Comparison of ENCODE assay signal across 12 cellular contexts in the genomic region with DNA sequence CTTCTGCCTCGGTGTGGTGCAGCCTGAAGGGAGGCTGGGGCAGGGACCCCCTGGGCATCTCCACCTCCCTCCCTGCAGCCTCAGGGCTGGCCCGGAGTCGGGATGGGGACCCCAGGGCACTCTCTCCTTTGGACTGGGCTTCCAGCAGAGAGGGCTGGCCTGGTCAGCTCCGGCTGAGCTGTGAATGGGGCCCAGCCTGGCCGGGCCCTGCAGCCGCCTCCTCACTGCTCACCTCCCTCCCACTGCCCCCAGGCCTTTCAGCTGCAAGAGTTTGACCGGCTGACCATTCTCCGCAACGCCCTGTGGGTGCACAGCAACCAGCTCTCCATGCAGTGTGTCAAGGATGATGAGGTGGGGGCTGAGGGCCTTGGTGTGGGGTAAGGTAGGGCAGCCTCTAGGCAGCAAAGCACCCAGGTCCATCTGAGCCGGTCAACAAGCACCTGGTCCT.
DNase-seq lines count a peak whose midpoint lies in the region; ATAC-seq and TF ChIP-seq lines count a peak whose summit lies in the region.
"Had no signal": no experiment of that assay in that cellular context is flagged by ENCODE, and none has a peak within 500 bp of the region (broad histone marks: within the 10 kb centered on the region; RNA-seq: fewer than 3 reads in every experiment).

No MANE protein-coding gene starts in this region.

- TF ChIP-seq CTCF in OCI-LY3 (IDR thresholded peaks at IDR 0.05; ENCODE audit: low read depth, low read length): no peak
- TF ChIP-seq CTCF in GM10266 (IDR thresholded peaks at IDR 0.05; ENCODE audit: control insufficient read depth, insufficient read depth, low read depth, missing control alignments): no peak

- no peak overlapping the region for H3K4me3 ChIP-seq in OCI-LY3 (ENCODE audit: low read length)
- H3K4me3 ChIP-seq: tibial nerve had no signal

- H3K4me1 Mint-ChIP-seq in stimulated activated memory B cell treated with anti-CD40 and anti-IgM and Interleukin-4, amounts not matched to agents 10 μg/mL and 1 μg/mL and 100 μg/mL, for 72 hours: peaks cover 33% of the 10 kb centered on the region

- no peak overlapping the region for H2AFZ ChIP-seq in OCI-LY3 (ENCODE audit: low read depth, low read length)

- no peaks in the 10 kb centered on the region for H3K9me3 Mint-ChIP-seq in stimulated activated memory B cell treated with anti-CD40 and anti-IgM and Interleukin-4, amounts not matched to agents 10 μg/mL and 1 μg/mL and 100 μg/mL, for 72 hours
- H3K9me3 Mint-ChIP-seq: mesothelial cell of epicardium; T-helper 2 cell treated with Interferon-gamma antibody and Interleukin-4, amounts not matched to agents 5 μg/mL and 100 μg/mL, for 36 hours had no signal

- no peaks in the 10 kb centered on the region; the same call in 1 of the 2 replicates for H4K20me1 ChIP-seq in OCI-LY3 (ENCODE audit: insufficient read depth, low read length)

- H3K27ac ChIP-seq in OCI-LY3 (ENCODE audit: low read length): 0 out of 2 replicates have a peak overlapping the region, but pooled peaks have one; percentile 17
- H3K27ac ChIP-seq: tibial nerve had no signal

- H3K4me3 Mint-ChIP-seq in stimulated activated memory B cell treated with anti-CD40 and anti-IgM and Interleukin-4, amounts not matched to agents 10 μg/mL and 1 μg/mL and 100 μg/mL, for 72 hours: no peak overlapping the region
- H3K4me3 Mint-ChIP-seq: brain; mesothelial cell of epicardium; T-helper 2 cell treated with Interferon-gamma antibody and Interleukin-4, amounts not matched to agents 5 μg/mL and 100 μg/mL, for 36 hours had no signal

- peaks cover 21% of the 10 kb centered on the region for H3K4me1 ChIP-seq in OCI-LY3 (ENCODE audit: low read length)

- no peaks in the 10 kb centered on the region for H3K27me3 ChIP-seq in OCI-LY3 (ENCODE audit: low read depth, low read length)

- no peak overlapping the region for H3K9ac ChIP-seq in OCI-LY3 (ENCODE audit: low read length)

- no peaks in the 10 kb centered on the region for H3K9me3 ChIP-seq in OCI-LY3 (ENCODE audit: insufficient read depth, low read length)
- H3K9me3 ChIP-seq: tibial nerve had no signal

- H3K79me2 ChIP-seq in OCI-LY3 (ENCODE audit: low read length): no peaks in the 10 kb centered on the region

- peak overlapping the region; percentile 80 for H3K27ac Mint-ChIP-seq in stimulated activated memory B cell treated with anti-CD40 and anti-IgM and Interleukin-4, amounts not matched to agents 10 μg/mL and 1 μg/mL and 100 μg/mL, for 72 hours
- H3K27ac Mint-ChIP-seq: mesothelial cell of epicardium; T-helper 2 cell treated with Interferon-gamma antibody and Interleukin-4, amounts not matched to agents 5 μg/mL and 100 μg/mL, for 36 hours had no signal

- H3K36me3 Mint-ChIP-seq in stimulated activated memory B cell treated with anti-CD40 and anti-IgM and Interleukin-4, amounts not matched to agents 10 μg/mL and 1 μg/mL and 100 μg/mL, for 72 hours: peaks cover 1% of the 10 kb centered on the region
- H3K36me3 Mint-ChIP-seq: brain, mesothelial cell of epicardium had no signal

- H3K36me3 ChIP-seq in OCI-LY3 (replicated peaks; ENCODE audit: low read depth, low read length): peaks cover 5% of the 10 kb centered on the region
- H3K36me3 ChIP-seq: tibial nerve had no signal

- H3K4me2 ChIP-seq in OCI-LY3 (ENCODE audit: low read length): no peak overlapping the region

- no peak for ATAC-seq in stimulated activated memory B cell treated with anti-CD40 and anti-IgM and Interleukin-4, amounts not matched to agents 10 μg/mL and 1 μg/mL and 100 μg/mL, for 72 hours
- ATAC-seq in GM18520 (IDR thresholded peaks at IDR 0.05; ENCODE audit: unreplicated experiment): no peak

- H3K27me3 Mint-ChIP-seq in stimulated activated memory B cell treated with anti-CD40 and anti-IgM and Interleukin-4, amounts not matched to agents 10 μg/mL and 1 μg/mL and 100 μg/mL, for 72 hours: no peaks in the 10 kb centered on the region

- DNase-seq in activated T-cell treated with anti-CD3 and anti-CD28 coated beads, Interleukin-2, amount 50 U/mL, for 1 hour: peak; percentile 10
- DNase-seq in activated T-cell treated with anti-CD3 and anti-CD28 coated beads for 4 hours (no peak), hepatic stellate cell (ENCODE audit: low spot score) (peak; percentile 6), GM10266 (ENCODE audit: extremely low spot score) (no peak)
- no peak for DNase-seq in activated CD4-positive, alpha-beta T cell treated with anti-CD3 and anti-CD28 coated beads, Interleukin-2, amount 50 U/mL, for 1 hour

Comparison
In these comparisons a context has a peak if more than half of its experiments do, and no peak if none do; other contexts are left out.
1. DNase-seq: peak in activated T-cell treated with anti-CD3 and anti-CD28 coated beads, Interleukin-2, amount 50 U/mL, for 1 hour (single experiment) and hepatic stellate cell (single experiment); none in activated T-cell treated with anti-CD3 and anti-CD28 coated beads for 4 hours (single experiment), activated CD4-positive, alpha-beta T cell treated with anti-CD3 and anti-CD28 coated beads, Interleukin-2, amount 50 U/mL, for 1 hour (single experiment) and GM10266 (single experiment).